ENCODE assay signal across 25 cellular contexts in genomic region chr9:129897263-129897662, GRCh38.
DNase-seq lines count a peak whose midpoint lies in the region; ATAC-seq, FAIRE-seq and TF ChIP-seq lines count a peak whose summit lies in the region.
"Had no signal": no experiment of that assay in that cellular context is flagged by ENCODE, and none has a peak within 500 bp of the region (broad histone marks: within the 10 kb centered on the region; RNA-seq: fewer than 3 reads in every experiment).

No MANE protein-coding gene starts in this region.

- no peak overlapping the region for H3K9ac ChIP-seq in K562 (ENCODE audit: insufficient read depth in 1 of 2, low read depth in 2 of 2, low read length in 2 of 2)
- H3K9ac ChIP-seq: parathyroid adenoma had no signal

- H3K27ac ChIP-seq in K562 (ENCODE audit: extremely low read depth, low read depth, low read length): no peak overlapping the region
- no peak overlapping the region for H3K27ac ChIP-seq in PC-9
- H3K27ac ChIP-seq: parathyroid adenoma had no signal

- no peaks in the 10 kb centered on the region for H3K9me3 ChIP-seq in T-helper 17 cell (ENCODE audit: control insufficient read depth, low read length, poor library complexity, severe bottlenecking)
- 0 out of 2 replicates have a peak, but pooled peaks cover 1% of the 10 kb centered on the region for H3K9me3 ChIP-seq in K562 (replicated peaks; ENCODE audit: control insufficient read depth, insufficient read depth, low read depth, low read length)
- no peaks in the 10 kb centered on the region for H3K9me3 ChIP-seq in PC-9 (ENCODE audit: insufficient read depth, low read depth)
- H3K9me3 ChIP-seq: MG63, thyroid gland had no signal

- no peak overlapping the region for H3K4me2 ChIP-seq in K562 (ENCODE audit: insufficient read depth, low read length)
- H3K4me2 ChIP-seq in PC-9: no peak overlapping the region

- peak overlapping the region; percentile 95 for H3K27ac Mint-ChIP-seq in activated naive CD4-positive, alpha-beta T cell treated with anti-CD3 and anti-CD28 coated beads, Interleukin-2, amount 50 U/mL, for 24 hours
- peak overlapping the region; percentile 100 for H3K27ac Mint-ChIP-seq in T-helper 17 cell
- H3K27ac Mint-ChIP-seq in stimulated activated naive CD8-positive, alpha-beta T cell treated with anti-CD3 and anti-CD28 coated beads, Interleukin-15, amount 100 ng/mL, for 72 hours: peak overlapping the region; percentile 87 to 92

- POLR2A ChIA-PET in K562 (lab: Yijun Ruan, JAX): interaction anchor here (0.6 to 1.5 kb wide), 3 partner anchors 10 to 33 kb away, joined by 3 to 10 read pairs (median 3); no protein-coding TSS in a partner anchor
- POLR2A ChIA-PET in PC-9 (lab: Charles Lee; ENCODE audit: unreplicated experiment): no interaction called here

- TF ChIP-seq CTCF in K562 (IDR thresholded peaks at IDR 0.05 in 2 of 3, conservative IDR thresholded peaks at IDR 0.05 in 1 of 3; ENCODE audit: insufficient read depth in 2 of 3, low read depth in 1 of 3, low read length in 3 of 3) (no peak), PC-9 (conservative IDR thresholded peaks at IDR 0.05) (no peak), D721Med (IDR thresholded peaks at IDR 0.05; ENCODE audit: insufficient read depth, missing control alignments) (no peak)

- WGBS in K562 (ENCODE audit: insufficient coverage, low coverage, missing lambda C conversion rate): 73% methylated on average over 6 of the region's 6 CpGs

- FAIRE-seq in K562 (lab: Jason Lieb, UNC) (no peak), D721Med (lab: Jason Lieb, UNC) (no peak)
- FAIRE-seq: GM12892 had no signal

- in situ Hi-C loops in K562 (cut with MboI): no loop called here

- no peak for TF ChIP-seq EP300 in K562 (IDR thresholded peaks at IDR 0.05; ENCODE audit: low read length)

- BruUV-seq in K562 (replicated peaks; lab: Mats Ljungman, UMichigan) (no TSS peak), PC-9 (replicated peaks; lab: Mats Ljungman, UMichigan) (no TSS peak)

- no peak for DNase-seq in activated naive CD4-positive, alpha-beta T cell treated with anti-CD3 and anti-CD28 coated beads, Interleukin-2, amount 50 U/mL, for 16 hours
- DNase-seq in T-helper 17 cell (no peak), K562 (ENCODE audit: extremely low read depth in 1 of 4, low spot score in 3 of 4) (no peak), PC-9 (no peak), D721Med (ENCODE audit: insufficient read length, low spot score) (no peak)
- no peak for DNase-seq in stimulated activated naive CD8-positive, alpha-beta T cell treated with anti-CD3 and anti-CD28 coated beads, Interleukin-15, amount 100 ng/mL, for 72 hours
- DNase-seq in effector CD4-positive, alpha-beta T cell: no peak
- DNase-seq: activated CD4-positive, alpha-beta T cell treated with anti-CD3 and anti-CD28 coated beads, Interleukin-2, amount 50 U/mL, for 4 hours; caudate nucleus; DMS79 treated with DMSO at 0.1 percent for 48 hours; dorsolateral prefrontal cortex; erythroblast; foreskin melanocyte; IMR-90; mesenchymal stem cell; MG63; naive B cell; NCI-H146; NCI-H69 had no signal

- TF ChIP-seq POLR2A in K562 (conservative IDR thresholded peaks at IDR 0.05): no peak

- peaks cover 6 to 14% of the 10 kb centered on the region in 2 experiments for H3K4me1 ChIP-seq in K562 (replicated peaks in 1 of 2; ENCODE audit: control insufficient read depth in 2 of 2, insufficient read depth in 2 of 2, low read length in 2 of 2)
- peaks cover 10% of the 10 kb centered on the region for H3K4me1 ChIP-seq in PC-9 (replicated peaks; ENCODE audit: insufficient read depth)
- H3K4me1 ChIP-seq: parathyroid adenoma had no signal

- peaks cover 58% of the 10 kb centered on the region for H3K4me1 Mint-ChIP-seq in activated naive CD4-positive, alpha-beta T cell treated with anti-CD3 and anti-CD28 coated beads, Interleukin-2, amount 50 U/mL, for 24 hours
- H3K4me1 Mint-ChIP-seq in T-helper 17 cell: peaks cover 50% of the 10 kb centered on the region
- peaks cover 95% of the 10 kb centered on the region for H3K4me1 Mint-ChIP-seq in stimulated activated naive CD8-positive, alpha-beta T cell treated with anti-CD3 and anti-CD28 coated beads, Interleukin-15, amount 100 ng/mL, for 72 hours

- peaks cover 34% of the 10 kb centered on the region for H3K36me3 Mint-ChIP-seq in activated naive CD4-positive, alpha-beta T cell treated with anti-CD3 and anti-CD28 coated beads, Interleukin-2, amount 50 U/mL, for 24 hours
- H3K36me3 Mint-ChIP-seq in T-helper 17 cell (ENCODE audit: low read depth): peaks cover 12% of the 10 kb centered on the region

- TF ChIP-seq RAD21 in K562 (CRISPR knock-in tag; conservative IDR thresholded peaks at IDR 0.05 in 1 of 2, IDR thresholded peaks at IDR 0.05 in 1 of 2): no peak

- no peak overlapping the region for H3K4me3 Mint-ChIP-seq in activated naive CD4-positive, alpha-beta T cell treated with anti-CD3 and anti-CD28 coated beads, Interleukin-2, amount 50 U/mL, for 24 hours
- H3K4me3 Mint-ChIP-seq in T-helper 17 cell: no peak overlapping the region
- peak overlapping the region in 1 of 2 donors; percentile 63 for H3K4me3 Mint-ChIP-seq in stimulated activated naive CD8-positive, alpha-beta T cell treated with anti-CD3 and anti-CD28 coated beads, Interleukin-15, amount 100 ng/mL, for 72 hours

- no peaks in the 10 kb centered on the region for H3K36me3 ChIP-seq in K562 (ENCODE audit: control insufficient read depth, insufficient read depth, low read length)
- H3K36me3 ChIP-seq in PC-9 (ENCODE audit: low read depth): 0 out of 2 replicates have a peak, but pooled peaks cover 3% of the 10 kb centered on the region

- H3K27me3 ChIP-seq in K562 (ENCODE audit: control insufficient read depth in 2 of 2, insufficient read depth in 2 of 2, low read length in 2 of 2): no peaks in the 10 kb centered on the region
- no peaks in the 10 kb centered on the region for H3K27me3 ChIP-seq in PC-9 (ENCODE audit: insufficient read depth, low read depth)
- H3K27me3 ChIP-seq: dorsolateral prefrontal cortex, MG63, thyroid gland had no signal

- H2AFZ ChIP-seq in K562 (ENCODE audit: low read depth, low read length): no peak overlapping the region
- no peak overlapping the region for H2AFZ ChIP-seq in PC-9
- H2AFZ ChIP-seq: parathyroid adenoma had no signal

- intact Hi-C loops in K562 (cut with micrococcal nuclease): no loop called here
- intact Hi-C loops in PC-9 (cut with micrococcal nuclease; ENCODE audit: unreplicated experiment): no loop called here

- peaks cover 18% of the 10 kb centered on the region; the same call in 1 of the 2 replicates for H3F3A ChIP-seq in PC-9 (ENCODE audit: insufficient read depth, low read depth)

- H4K20me1 ChIP-seq in K562 (replicated peaks; ENCODE audit: control insufficient read depth, insufficient read depth, low read length) (no peaks in the 10 kb centered on the region), PC-9 (ENCODE audit: insufficient read depth) (no peaks in the 10 kb centered on the region)

- no peaks in the 10 kb centered on the region for H3K79me2 ChIP-seq in K562 (ENCODE audit: control insufficient read depth, insufficient read depth, low read length)
- H3K79me2 ChIP-seq in PC-9 (ENCODE audit: low read depth): no peaks in the 10 kb centered on the region
- H3K79me2 ChIP-seq: parathyroid adenoma had no signal

- CTCF ChIA-PET in K562 (lab: Yijun Ruan, JAX; ENCODE audit: low intra/inter-chr PET ratio): no interaction called here
- CTCF ChIA-PET in PC-9 (lab: Charles Lee): interaction anchor here (0.7 kb wide), 1 partner anchor 78 kb away, joined by 3 read pairs; no protein-coding TSS in a partner anchor

- ATAC-seq in T-helper 17 cell (no peak), K562 (no peak)
- no peak for ATAC-seq in stimulated activated naive CD8-positive, alpha-beta T cell treated with anti-CD3 and anti-CD28 coated beads, Interleukin-15, amount 100 ng/mL, for 72 hours
- ATAC-seq: sciatic nerve, SK-N-SH treated with all-trans-retinoic acid at 6 μM for 48 hours had no signal

- no peaks in the 10 kb centered on the region for H3K27me3 Mint-ChIP-seq in activated naive CD4-positive, alpha-beta T cell treated with anti-CD3 and anti-CD28 coated beads, Interleukin-2, amount 50 U/mL, for 24 hours
- no peaks in the 10 kb centered on the region for H3K27me3 Mint-ChIP-seq in T-helper 17 cell
- H3K27me3 Mint-ChIP-seq in stimulated activated naive CD8-positive, alpha-beta T cell treated with anti-CD3 and anti-CD28 coated beads, Interleukin-15, amount 100 ng/mL, for 72 hours: no peaks in the 10 kb centered on the region
- H3K27me3 Mint-ChIP-seq: naive B cell had no signal

- H3K9me1 ChIP-seq in K562 (ENCODE audit: control insufficient read depth, insufficient read depth, low read length): no peaks in the 10 kb centered on the region

- H3K4me3 ChIP-seq in K562: no peak overlapping the region
- no peak overlapping the region for H3K4me3 ChIP-seq in PC-9
- H3K4me3 ChIP-seq: dorsolateral prefrontal cortex, MG63, thyroid gland had no signal

- H3K9me3 Mint-ChIP-seq in activated naive CD4-positive, alpha-beta T cell treated with anti-CD3 and anti-CD28 coated beads, Interleukin-2, amount 50 U/mL, for 24 hours: no peaks in the 10 kb centered on the region
- peaks cover 5 to 14% of the 10 kb centered on the region in 2 donors for H3K9me3 Mint-ChIP-seq in stimulated activated naive CD8-positive, alpha-beta T cell treated with anti-CD3 and anti-CD28 coated beads, Interleukin-15, amount 100 ng/mL, for 72 hours
- H3K9me3 Mint-ChIP-seq: naive B cell had no signal

- no peaks in the 10 kb centered on the region for H3K9me2 ChIP-seq in PC-9 (ENCODE audit: insufficient read depth)

TF ChIP-seq in K562, 482 proteins besides CTCF, POLR2A, EP300 and RAD21:
- TF ChIP-seq RBM25 (IDR thresholded peaks at IDR 0.05; ENCODE audit: low read depth, low read length, severe bottlenecking): peak; percentile 74
- TF ChIP-seq ZNF586 (CRISPR knock-in tag; conservative IDR thresholded peaks at IDR 0.05): no peak
- TF ChIP-seq ZNF239 (CRISPR knock-in tag; IDR thresholded peaks at IDR 0.05): peak; percentile 94
